23 cellular contexts compared by ENCODE assay signal in the genomic region with DNA sequence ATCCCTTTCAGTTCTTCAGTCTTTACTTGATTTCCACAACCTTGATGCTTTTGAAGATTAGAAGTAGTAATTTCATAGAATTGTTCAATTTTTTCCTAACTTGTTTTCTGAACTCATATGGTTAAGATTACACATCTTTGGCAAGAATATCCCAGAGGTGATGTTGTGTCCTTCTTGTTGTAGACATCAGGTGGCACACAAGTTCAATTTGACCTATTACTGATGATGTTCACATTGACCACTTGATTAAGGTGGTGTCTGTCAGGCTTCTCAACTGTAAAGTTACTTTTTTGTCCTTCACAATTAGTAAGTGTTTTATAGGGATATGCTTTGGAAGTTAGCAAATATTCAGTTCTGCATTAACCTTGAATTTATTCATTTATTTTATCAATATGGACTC. TPM values are rescaled to one million over a fixed set of nuclear protein-coding genes. Genes with fewer than 3 reads are reported as not detected.
"Had no signal": no experiment of that assay in that cellular context is flagged by ENCODE, and none has a peak within 500 bp of the region (broad histone marks: within the 10 kb centered on the region; RNA-seq: fewer than 3 reads in every experiment).

No MANE protein-coding gene starts in this region.

- DNase-seq: Kasumi-1, MM.1S, NCI-H1092 treated with DMSO at 0.1 percent for 48 hours, NCI-H1436, NCI-H187, NCI-H2029, NCI-H2081 treated with DMSO at 0.1 percent for 48 hours, NCI-H2171, NCI-H226, NCI-H446, NCI-H510A, NCI-H524 treated with DMSO at 0.1 percent for 48 hours, NCI-H774, PC-9, Peyer's patch, SHP77 treated with DMSO at 0.1 percent for 48 hours, SJCRH30 had no signal

- H3K27ac ChIP-seq: KMS-11, PC-9, Peyer's patch, SJCRH30 had no signal

- H3K9me3 Mint-ChIP-seq: IgD-negative memory B cell had no signal

- H3K4me3 Mint-ChIP-seq: IgD-negative memory B cell had no signal

- H3K4me2 ChIP-seq: KMS-11, PC-9 had no signal

- H3K36me3 Mint-ChIP-seq: IgD-negative memory B cell had no signal

- H3K27me3 ChIP-seq: Peyer's patch had no signal

- H3K4me3 ChIP-seq: K562, PC-9, Peyer's patch, SJCRH30 had no signal

- H3K4me1 ChIP-seq: Peyer's patch, SJCRH30 had no signal

- H3K4me1 Mint-ChIP-seq: IgD-negative memory B cell had no signal

- H3K9me3 ChIP-seq: Peyer's patch, SJCRH30 had no signal

- H2AFZ ChIP-seq: PC-9 had no signal

- ATAC-seq: K562, Right ventricle myocardium inferior, SK-N-SH treated with all-trans-retinoic acid at 6 μM for 48 hours had no signal

- H3K9ac ChIP-seq: KMS-11 had no signal

- H3K27ac Mint-ChIP-seq: IgD-negative memory B cell had no signal

- H3K36me3 ChIP-seq: Peyer's patch, SJCRH30 had no signal

- FAIRE-seq: K562 had no signal

RNA-seq across cellular contexts. Expression of a gene that starts 34.6 kb away (rescaled TPM):
- total RNA-seq: OCI-LY7, SJCRH30 had no signal
